In the genomic region with DNA sequence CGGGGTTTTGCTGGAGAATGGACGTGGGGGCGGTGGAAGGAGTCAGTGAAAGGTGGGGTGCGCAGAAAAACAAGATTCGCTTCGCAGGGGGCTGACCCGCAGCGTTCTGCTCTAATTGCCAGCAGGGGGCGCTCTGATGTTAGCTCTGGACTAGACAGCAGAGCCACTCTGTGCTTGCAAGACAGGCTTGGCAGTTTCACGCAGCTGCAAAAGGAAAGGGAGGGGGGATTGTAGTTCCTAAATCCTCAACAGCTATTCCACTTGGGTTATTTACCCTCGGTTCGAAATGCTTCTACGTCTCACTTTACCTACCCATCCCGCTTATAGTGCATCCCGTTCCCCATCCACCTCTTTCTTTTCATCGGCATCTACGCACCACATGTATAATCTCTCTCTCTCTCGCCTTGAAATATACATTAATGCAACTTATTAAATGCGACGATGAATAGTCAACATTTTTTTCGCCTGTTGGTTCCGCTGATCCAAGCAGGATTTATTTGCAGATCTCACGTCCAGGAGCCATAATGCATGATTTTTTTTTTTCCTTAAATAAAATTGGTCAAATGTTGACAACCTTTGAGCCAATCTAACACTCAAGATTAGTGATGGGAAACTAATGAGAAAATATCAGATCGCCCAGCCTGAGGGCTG, we compare ENCODE assay signal across 1 cellular context.
TF ChIP-seq lines count a peak whose summit lies in the region.

No MANE protein-coding gene starts in this region.

TF ChIP-seq in K562, 482 proteins besides CTCF, POLR2A, EP300 and RAD21 (continued from another document):
- TF ChIP-seq, protein P1, sequence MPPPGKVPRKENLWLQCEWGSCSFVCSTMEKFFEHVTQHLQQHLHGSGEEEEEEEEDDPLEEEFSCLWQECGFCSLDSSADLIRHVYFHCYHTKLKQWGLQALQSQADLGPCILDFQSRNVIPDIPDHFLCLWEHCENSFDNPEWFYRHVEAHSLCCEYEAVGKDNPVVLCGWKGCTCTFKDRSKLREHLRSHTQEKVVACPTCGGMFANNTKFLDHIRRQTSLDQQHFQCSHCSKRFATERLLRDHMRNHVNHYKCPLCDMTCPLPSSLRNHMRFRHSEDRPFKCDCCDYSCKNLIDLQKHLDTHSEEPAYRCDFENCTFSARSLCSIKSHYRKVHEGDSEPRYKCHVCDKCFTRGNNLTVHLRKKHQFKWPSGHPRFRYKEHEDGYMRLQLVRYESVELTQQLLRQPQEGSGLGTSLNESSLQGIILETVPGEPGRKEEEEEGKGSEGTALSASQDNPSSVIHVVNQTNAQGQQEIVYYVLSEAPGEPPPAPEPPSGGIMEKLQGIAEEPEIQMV (tag; conservative IDR thresholded peaks at IDR 0.05; ENCODE audit: low read depth), result no peak
- TF ChIP-seq, protein P2, sequence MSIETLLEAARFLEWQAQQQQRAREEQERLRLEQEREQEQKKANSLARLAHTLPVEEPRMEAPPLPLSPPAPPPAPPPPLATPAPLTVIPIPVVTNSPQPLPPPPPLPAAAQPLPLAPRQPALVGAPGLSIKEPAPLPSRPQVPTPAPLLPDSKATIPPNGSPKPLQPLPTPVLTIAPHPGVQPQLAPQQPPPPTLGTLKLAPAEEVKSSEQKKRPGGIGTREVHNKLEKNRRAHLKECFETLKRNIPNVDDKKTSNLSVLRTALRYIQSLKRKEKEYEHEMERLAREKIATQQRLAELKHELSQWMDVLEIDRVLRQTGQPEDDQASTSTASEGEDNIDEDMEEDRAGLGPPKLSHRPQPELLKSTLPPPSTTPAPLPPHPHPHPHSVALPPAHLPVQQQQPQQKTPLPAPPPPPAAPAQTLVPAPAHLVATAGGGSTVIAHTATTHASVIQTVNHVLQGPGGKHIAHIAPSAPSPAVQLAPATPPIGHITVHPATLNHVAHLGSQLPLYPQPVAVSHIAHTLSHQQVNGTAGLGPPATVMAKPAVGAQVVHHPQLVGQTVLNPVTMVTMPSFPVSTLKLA (conservative IDR thresholded peaks at IDR 0.05), result no peak
- TF ChIP-seq, protein P3, sequence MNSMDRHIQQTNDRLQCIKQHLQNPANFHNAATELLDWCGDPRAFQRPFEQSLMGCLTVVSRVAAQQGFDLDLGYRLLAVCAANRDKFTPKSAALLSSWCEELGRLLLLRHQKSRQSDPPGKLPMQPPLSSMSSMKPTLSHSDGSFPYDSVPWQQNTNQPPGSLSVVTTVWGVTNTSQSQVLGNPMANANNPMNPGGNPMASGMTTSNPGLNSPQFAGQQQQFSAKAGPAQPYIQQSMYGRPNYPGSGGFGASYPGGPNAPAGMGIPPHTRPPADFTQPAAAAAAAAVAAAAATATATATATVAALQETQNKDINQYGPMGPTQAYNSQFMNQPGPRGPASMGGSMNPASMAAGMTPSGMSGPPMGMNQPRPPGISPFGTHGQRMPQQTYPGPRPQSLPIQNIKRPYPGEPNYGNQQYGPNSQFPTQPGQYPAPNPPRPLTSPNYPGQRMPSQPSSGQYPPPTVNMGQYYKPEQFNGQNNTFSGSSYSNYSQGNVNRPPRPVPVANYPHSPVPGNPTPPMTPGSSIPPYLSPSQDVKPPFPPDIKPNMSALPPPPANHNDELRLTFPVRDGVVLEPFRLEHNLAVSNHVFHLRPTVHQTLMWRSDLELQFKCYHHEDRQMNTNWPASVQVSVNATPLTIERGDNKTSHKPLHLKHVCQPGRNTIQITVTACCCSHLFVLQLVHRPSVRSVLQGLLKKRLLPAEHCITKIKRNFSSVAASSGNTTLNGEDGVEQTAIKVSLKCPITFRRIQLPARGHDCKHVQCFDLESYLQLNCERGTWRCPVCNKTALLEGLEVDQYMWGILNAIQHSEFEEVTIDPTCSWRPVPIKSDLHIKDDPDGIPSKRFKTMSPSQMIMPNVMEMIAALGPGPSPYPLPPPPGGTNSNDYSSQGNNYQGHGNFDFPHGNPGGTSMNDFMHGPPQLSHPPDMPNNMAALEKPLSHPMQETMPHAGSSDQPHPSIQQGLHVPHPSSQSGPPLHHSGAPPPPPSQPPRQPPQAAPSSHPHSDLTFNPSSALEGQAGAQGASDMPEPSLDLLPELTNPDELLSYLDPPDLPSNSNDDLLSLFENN (IDR thresholded peaks at IDR 0.05; ENCODE audit: low read depth in 2 of 2, low read length in 2 of 2), result no peak
- TF ChIP-seq ARID1B (IDR thresholded peaks at IDR 0.05), result no peak
- TF ChIP-seq ZNF274 (IDR thresholded peaks at IDR 0.05; ENCODE audit: borderline replicate concordance, low read depth, low read length), result no peak
- TF ChIP-seq SMC3 (conservative IDR thresholded peaks at IDR 0.05; ENCODE audit: insufficient read depth, low read depth, low read length), result peak; percentile 88
- TF ChIP-seq ARID2 (IDR thresholded peaks at IDR 0.05), result peak; percentile 57; the same call in 1 of the 2 replicates
- no peak for TF ChIP-seq HSF4 (CRISPR knock-in tag; IDR thresholded peaks at IDR 0.05; ENCODE audit: borderline replicate concordance)
- peak; percentile 67 for TF ChIP-seq CC2D1A (IDR thresholded peaks at IDR 0.05)
- no peak for TF ChIP-seq KAT7 (CRISPR knock-in tag; IDR thresholded peaks at IDR 0.05; ENCODE audit: borderline replicate concordance)
- TF ChIP-seq CXXC5 (CRISPR knock-in tag; IDR thresholded peaks at IDR 0.05), result peak; percentile 41; the same call in 1 of the 2 replicates
- no peak for TF ChIP-seq SAP30 (IDR thresholded peaks at IDR 0.05; ENCODE audit: borderline replicate concordance, insufficient read depth, low read depth, low read length, poor library complexity, severe bottlenecking)
- no peak for TF ChIP-seq PTRF (tag; IDR thresholded peaks at IDR 0.05)
- TF ChIP-seq RB1 (IDR thresholded peaks at IDR 0.05; ENCODE audit: low read depth), result peak; percentile 38; the same call in 1 of the 2 replicates
- no peak for TF ChIP-seq ZNF197 (CRISPR knock-in tag; IDR thresholded peaks at IDR 0.05; ENCODE audit: low read depth)
- TF ChIP-seq, protein P4, sequence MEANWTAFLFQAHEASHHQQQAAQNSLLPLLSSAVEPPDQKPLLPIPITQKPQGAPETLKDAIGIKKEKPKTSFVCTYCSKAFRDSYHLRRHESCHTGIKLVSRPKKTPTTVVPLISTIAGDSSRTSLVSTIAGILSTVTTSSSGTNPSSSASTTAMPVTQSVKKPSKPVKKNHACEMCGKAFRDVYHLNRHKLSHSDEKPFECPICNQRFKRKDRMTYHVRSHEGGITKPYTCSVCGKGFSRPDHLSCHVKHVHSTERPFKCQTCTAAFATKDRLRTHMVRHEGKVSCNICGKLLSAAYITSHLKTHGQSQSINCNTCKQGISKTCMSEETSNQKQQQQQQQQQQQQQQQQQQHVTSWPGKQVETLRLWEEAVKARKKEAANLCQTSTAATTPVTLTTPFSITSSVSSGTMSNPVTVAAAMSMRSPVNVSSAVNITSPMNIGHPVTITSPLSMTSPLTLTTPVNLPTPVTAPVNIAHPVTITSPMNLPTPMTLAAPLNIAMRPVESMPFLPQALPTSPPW (CRISPR knock-in tag; IDR thresholded peaks at IDR 0.05), result peak; percentile 70
- no peak for TF ChIP-seq KAT2B (IDR thresholded peaks at IDR 0.05; ENCODE audit: low read depth, low read length)
- no peak for TF ChIP-seq GATAD2A (IDR thresholded peaks at IDR 0.05)
